ENCODE assay signal across 25 cellular contexts in the genomic region with DNA sequence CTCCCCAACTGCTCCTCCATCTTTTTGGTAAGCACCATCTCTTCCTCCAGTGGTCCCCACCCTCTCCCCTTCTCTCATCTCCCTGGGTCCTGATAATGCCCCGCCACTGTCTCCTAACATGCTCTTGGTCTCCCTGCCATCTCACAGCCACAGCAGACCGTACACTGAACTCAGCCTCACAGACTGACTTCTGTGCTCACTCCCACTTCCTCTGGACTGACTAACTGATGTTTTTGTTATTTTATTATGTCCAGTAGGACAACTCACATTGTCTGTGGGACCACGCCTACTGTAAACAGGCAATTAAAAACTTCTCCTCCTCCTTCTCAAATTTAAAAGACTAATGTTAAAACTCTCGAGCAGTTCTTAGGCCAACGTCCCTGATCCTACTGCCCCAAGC. TPM values are rescaled to one million over a fixed set of nuclear protein-coding genes. Genes with fewer than 3 reads are reported as not detected.
A peak's percentile ranks its signal among the peaks of the same experiment; 100 is the strongest.
DNase-seq lines count a peak whose midpoint lies in the region; ATAC-seq, FAIRE-seq and TF ChIP-seq lines count a peak whose summit lies in the region.
"Had no signal": no experiment of that assay in that cellular context is flagged by ENCODE, and none has a peak within 500 bp of the region (broad histone marks: within the 10 kb centered on the region; RNA-seq: fewer than 3 reads in every experiment).

No MANE protein-coding gene starts in this region.

- no peak overlapping the region for H3K4me3 Mint-ChIP-seq in activated CD8-positive, alpha-beta memory T cell treated with anti-CD3 and anti-CD28 coated beads, Interleukin-2, amount 10 ng/mL, durations not matched to agents 7 days and 5 days
- no peak overlapping the region for H3K4me3 Mint-ChIP-seq in T-cell
- H3K4me3 Mint-ChIP-seq in stimulated activated naive B cell treated with anti-CD40 and anti-IgM and Interleukin-4, amounts not matched to agents 10 μg/mL and 1 μg/mL and 100 μg/mL, for 72 hours: no peak overlapping the region
- H3K4me3 Mint-ChIP-seq: activated CD4-positive, alpha-beta memory T cell treated with anti-CD3 and anti-CD28 coated beads, Interleukin-2, amount 10 ng/mL, durations not matched to agents 7 days and 5 days; activated naive CD4-positive, alpha-beta T cell treated with anti-CD3 and anti-CD28 coated beads for 36 hours; H9; T-helper 2 cell treated with Interferon-gamma antibody and Interleukin-4, amounts not matched to agents 5 μg/mL and 100 μg/mL, for 36 hours had no signal

- H3K4me3 ChIP-seq in endothelial cell of umbilical vein (replicated peaks in 1 of 3; ENCODE audit: insufficient read depth in 1 of 3, low read depth in 1 of 3, low read length in 3 of 3): no peak overlapping the region
- H3K4me3 ChIP-seq: cardiac muscle cell, upper lobe of right lung had no signal

- H3K9me1 ChIP-seq in endothelial cell of umbilical vein (replicated peaks; ENCODE audit: control insufficient read depth, extremely low read depth, insufficient read depth, low read length): no peaks in the 10 kb centered on the region

- no peaks in the 10 kb centered on the region for H3K36me3 ChIP-seq in endothelial cell of umbilical vein (ENCODE audit: control insufficient read depth in 2 of 2, extremely low read depth in 1 of 2, insufficient read depth in 2 of 2, low read length in 2 of 2)
- H3K36me3 ChIP-seq: cardiac muscle cell, upper lobe of right lung had no signal

- no TSS peak for BruUV-seq in endothelial cell of umbilical vein (replicated peaks; lab: Mats Ljungman, UMichigan)

- no peaks in the 10 kb centered on the region for H3K79me2 ChIP-seq in endothelial cell of umbilical vein (ENCODE audit: control insufficient read depth, insufficient read depth, low read length)

- no peak for FAIRE-seq in endothelial cell of umbilical vein (lab: Jason Lieb, UNC)
- FAIRE-seq in H54 (lab: Jason Lieb, UNC): no peak
- FAIRE-seq: A204.1 had no signal

- H3K27me3 ChIP-seq in endothelial cell of umbilical vein (ENCODE audit: control insufficient read depth in 2 of 2, insufficient read depth in 2 of 2, low read length in 2 of 2): peaks cover 0 to 3% of the 10 kb centered on the region in 2 experiments
- H3K27me3 ChIP-seq: upper lobe of right lung had no signal

- H3K4me1 ChIP-seq in endothelial cell of umbilical vein (ENCODE audit: control insufficient read depth, extremely low read depth, insufficient read depth, low read length): peaks cover 6% of the 10 kb centered on the region
- H3K4me1 ChIP-seq: upper lobe of right lung had no signal

- no peak for ATAC-seq in activated CD8-positive, alpha-beta memory T cell treated with anti-CD3 and anti-CD28 coated beads, Interleukin-2, amount 10 ng/mL, durations not matched to agents 7 days and 5 days
- no peak for ATAC-seq in T-cell (replicated peaks in 1 of 4)
- no peak for ATAC-seq in stimulated activated naive B cell treated with anti-CD40 and anti-IgM and Interleukin-4, amounts not matched to agents 10 μg/mL and 1 μg/mL and 100 μg/mL, for 72 hours (replicated peaks)
- ATAC-seq: esophagus mucosa, SK-N-SH treated with all-trans-retinoic acid at 6 μM for 48 hours, upper lobe of right lung had no signal

- intact Hi-C loops in endothelial cell of umbilical vein (cut with micrococcal nuclease): no loop called here

- CTCF ChIA-PET in activated CD8-positive, alpha-beta memory T cell treated with anti-CD3 and anti-CD28 coated beads, Interleukin-2, amount 10 ng/mL, durations not matched to agents 7 days and 5 days (lab: Charles Lee): no interaction called here
- CTCF ChIA-PET in T-cell (lab: Charles Lee) (no interaction called here), endothelial cell of umbilical vein (lab: Charles Lee) (no interaction called here)

- H3K4me2 ChIP-seq in endothelial cell of umbilical vein (ENCODE audit: insufficient read depth, low read length): no peak overlapping the region

- DNase-seq in activated CD8-positive, alpha-beta memory T cell treated with anti-CD3 and anti-CD28 coated beads for 24 hours: peak; percentile 51
- DNase-seq in activated CD8-positive, alpha-beta memory T cell treated with anti-CD3 and anti-CD28 coated beads, Interleukin-2, amount 10 ng/mL, durations not matched to agents 7 days and 5 days: no peak
- DNase-seq in T-cell: no peak
- no peak for DNase-seq in endothelial cell of umbilical vein (ENCODE audit: low read depth, low spot score)
- DNase-seq in stimulated activated naive B cell treated with anti-CD40 and anti-IgM and Interleukin-4, amounts not matched to agents 10 μg/mL and 1 μg/mL and 100 μg/mL, for 72 hours: no peak
- no peak for DNase-seq in H54 (ENCODE audit: insufficient read length, low spot score)
- no peak for DNase-seq in pons (ENCODE audit: low spot score)
- no peak for DNase-seq in stimulated activated CD4-positive, alpha-beta T cell treated with anti-CD3 and anti-CD28 coated beads, Interleukin-4, amount 100 ng/mL, for 4 hours
- DNase-seq: activated CD4-positive, alpha-beta memory T cell treated with anti-CD3 and anti-CD28 coated beads, Interleukin-2, amount 10 ng/mL, durations not matched to agents 7 days and 5 days; activated naive CD4-positive, alpha-beta T cell treated with anti-CD3 and anti-CD28 coated beads for 36 hours; amygdala; NCI-H1436 treated with DMSO at 0.1 percent for 48 hours; NCI-H2171 treated with DMSO at 0.1 percent for 48 hours; NCI-H526; occipital lobe; retina; RPMI8226 had no signal

- POLR2A ChIA-PET in T-cell (lab: Charles Lee) (no interaction called here), endothelial cell of umbilical vein (lab: Charles Lee) (no interaction called here)

- no peak for TF ChIP-seq CTCF in endothelial cell of umbilical vein (IDR thresholded peaks at IDR 0.05; ENCODE audit: extremely low read depth in 1 of 2, insufficient read depth in 1 of 2, low read depth in 1 of 2, low read length in 2 of 2)

- H4K20me1 ChIP-seq in endothelial cell of umbilical vein (replicated peaks; ENCODE audit: control insufficient read depth, extremely low read depth, insufficient read depth, low read length): no peaks in the 10 kb centered on the region

- no peaks in the 10 kb centered on the region for H3K36me3 Mint-ChIP-seq in activated CD8-positive, alpha-beta memory T cell treated with anti-CD3 and anti-CD28 coated beads, Interleukin-2, amount 10 ng/mL, durations not matched to agents 7 days and 5 days
- no peaks in the 10 kb centered on the region for H3K36me3 Mint-ChIP-seq in T-cell
- no peaks in the 10 kb centered on the region for H3K36me3 Mint-ChIP-seq in stimulated activated naive B cell treated with anti-CD40 and anti-IgM and Interleukin-4, amounts not matched to agents 10 μg/mL and 1 μg/mL and 100 μg/mL, for 72 hours

- H3K27me3 Mint-ChIP-seq in activated CD8-positive, alpha-beta memory T cell treated with anti-CD3 and anti-CD28 coated beads, Interleukin-2, amount 10 ng/mL, durations not matched to agents 7 days and 5 days: peaks cover 38% of the 10 kb centered on the region
- no peaks in the 10 kb centered on the region for H3K27me3 Mint-ChIP-seq in T-cell
- peaks cover 0 to 6% of the 10 kb centered on the region in 2 donors for H3K27me3 Mint-ChIP-seq in stimulated activated naive B cell treated with anti-CD40 and anti-IgM and Interleukin-4, amounts not matched to agents 10 μg/mL and 1 μg/mL and 100 μg/mL, for 72 hours

- dilution Hi-C loops in endothelial cell of umbilical vein (cut with MboI; ENCODE audit: extremely low pct_ligation_motif_present, low sequenced_read_pairs): no loop called here

- no peak overlapping the region for H3K9ac ChIP-seq in endothelial cell of umbilical vein (replicated peaks; ENCODE audit: extremely low read depth, insufficient read depth, low read length)

- H3K27ac ChIP-seq in endothelial cell of umbilical vein (ENCODE audit: insufficient read depth, low read depth, low read length): no peak overlapping the region
- H3K27ac ChIP-seq: cardiac muscle cell, upper lobe of right lung, VCaP had no signal

- TF ChIP-seq POLR2A in endothelial cell of umbilical vein (IDR thresholded peaks at IDR 0.05; ENCODE audit: low read depth, low read length): no peak
- no peak for TF ChIP-seq POLR2A in H54 (IDR thresholded peaks at IDR 0.05; ENCODE audit: low read depth, low read length)

- H3K27ac Mint-ChIP-seq in activated CD8-positive, alpha-beta memory T cell treated with anti-CD3 and anti-CD28 coated beads, Interleukin-2, amount 10 ng/mL, durations not matched to agents 7 days and 5 days: no peak overlapping the region
- H3K27ac Mint-ChIP-seq in T-cell: peak overlapping the region; percentile 3 to 75
- H3K27ac Mint-ChIP-seq in stimulated activated naive B cell treated with anti-CD40 and anti-IgM and Interleukin-4, amounts not matched to agents 10 μg/mL and 1 μg/mL and 100 μg/mL, for 72 hours: peak overlapping the region; percentile 63
- H3K27ac Mint-ChIP-seq: activated CD4-positive, alpha-beta memory T cell treated with anti-CD3 and anti-CD28 coated beads, Interleukin-2, amount 10 ng/mL, durations not matched to agents 7 days and 5 days; activated naive CD4-positive, alpha-beta T cell treated with anti-CD3 and anti-CD28 coated beads for 36 hours; H9; T-helper 2 cell treated with Interferon-gamma antibody and Interleukin-4, amounts not matched to agents 5 μg/mL and 100 μg/mL, for 36 hours had no signal

- H3K9me3 ChIP-seq in endothelial cell of umbilical vein (replicated peaks; ENCODE audit: control insufficient read depth, insufficient read depth, low read length): no peaks in the 10 kb centered on the region
- H3K9me3 ChIP-seq: upper lobe of right lung had no signal

- peaks cover 6% of the 10 kb centered on the region for H3K4me1 Mint-ChIP-seq in activated CD8-positive, alpha-beta memory T cell treated with anti-CD3 and anti-CD28 coated beads, Interleukin-2, amount 10 ng/mL, durations not matched to agents 7 days and 5 days
- H3K4me1 Mint-ChIP-seq in T-cell: peaks cover 15 to 32% (median 21%) of the 10 kb centered on the region in 3 donors
- H3K4me1 Mint-ChIP-seq in stimulated activated naive B cell treated with anti-CD40 and anti-IgM and Interleukin-4, amounts not matched to agents 10 μg/mL and 1 μg/mL and 100 μg/mL, for 72 hours: peaks cover 21 to 38% of the 10 kb centered on the region in 2 donors

- no peaks in the 10 kb centered on the region for H3K9me3 Mint-ChIP-seq in activated CD8-positive, alpha-beta memory T cell treated with anti-CD3 and anti-CD28 coated beads, Interleukin-2, amount 10 ng/mL, durations not matched to agents 7 days and 5 days (ENCODE audit: low read depth)
- no peaks in the 10 kb centered on the region for H3K9me3 Mint-ChIP-seq in T-cell
- no peaks in the 10 kb centered on the region for H3K9me3 Mint-ChIP-seq in stimulated activated naive B cell treated with anti-CD40 and anti-IgM and Interleukin-4, amounts not matched to agents 10 μg/mL and 1 μg/mL and 100 μg/mL, for 72 hours
- H3K9me3 Mint-ChIP-seq: activated CD4-positive, alpha-beta memory T cell treated with anti-CD3 and anti-CD28 coated beads, Interleukin-2, amount 10 ng/mL, durations not matched to agents 7 days and 5 days; activated naive CD4-positive, alpha-beta T cell treated with anti-CD3 and anti-CD28 coated beads for 36 hours; H9; T-helper 2 cell treated with Interferon-gamma antibody and Interleukin-4, amounts not matched to agents 5 μg/mL and 100 μg/mL, for 36 hours had no signal

- peak overlapping the region; percentile 18 for H2AFZ ChIP-seq in endothelial cell of umbilical vein (ENCODE audit: low read depth, low read length)

RNA-seq across cellular contexts. Expression of a gene that starts 2.6 kb away (rescaled TPM):
- total RNA-seq in activated CD8-positive, alpha-beta memory T cell treated with anti-CD3 and anti-CD28 coated beads, Interleukin-2, amount 10 ng/mL, durations not matched to agents 7 days and 5 days: under 1 TPM in 1 of 2 experiments, not detected in 1; 0.12 TPM
- 1 to 10 TPM in 4 of 5 donors, under 1 TPM in 1; 0.70 to 1.4 (median 1.3) TPM for total RNA-seq in T-cell
- total RNA-seq in endothelial cell of umbilical vein: 0.86 and 1.8 TPM in 2 replicates
- 0.44 and 0.45 TPM in 2 replicates for polyA plus RNA-seq in endothelial cell of umbilical vein
- polyA plus RNA-seq in endothelial cell of umbilical vein (2011; cell fraction: cytosol; rRNA removed): 0.47 and 0.61 TPM in 2 replicates
- 0.86 and 1.3 TPM in 2 replicates for polyA plus RNA-seq in endothelial cell of umbilical vein (2011; cell fraction: nucleus; rRNA removed)
- 1.3 and 3.2 TPM in 2 replicates for polyA plus RNA-seq in endothelial cell of umbilical vein (2012)
- polyA minus RNA-seq in endothelial cell of umbilical vein: 0.34 and 0.66 TPM in 2 replicates
- 7.6 TPM for polyA minus RNA-seq in endothelial cell of umbilical vein (2011; cell fraction: cytosol; rRNA and poly(A)+ RNA removed)
- 0.24 and 0.43 TPM in 2 replicates for polyA minus RNA-seq in endothelial cell of umbilical vein (2011; cell fraction: nucleus; rRNA and poly(A)+ RNA removed)
